Comparison of ENCODE assay signal across 8 cellular contexts in genomic region chr3:14125193-14126016, GRCh38. TPM values are rescaled to one million over a fixed set of nuclear protein-coding genes. Genes with fewer than 3 reads are reported as not detected.
DNase-seq lines count a peak whose midpoint lies in the region; ATAC-seq and TF ChIP-seq lines count a peak whose summit lies in the region.

No MANE protein-coding gene starts in this region.

- no peaks in the 10 kb centered on the region for H3K27me3 ChIP-seq in SJSA1 (replicated peaks)
- H3K27me3 ChIP-seq in left ventricle myocardium inferior (ENCODE audit: low read depth), result no peaks in the 10 kb centered on the region
- H3K27me3 ChIP-seq in aorta (ENCODE audit: control insufficient read depth in 1 of 2, insufficient read depth in 2 of 2, low read length in 1 of 2), result no peaks in the 10 kb centered on the region

- H3K9me3 ChIP-seq in SJSA1 (replicated peaks) (no peaks in the 10 kb centered on the region; the same call in 1 of the 2 replicates), left ventricle myocardium inferior (replicated peaks) (no peaks in the 10 kb centered on the region), aorta (ENCODE audit: control insufficient read depth, low read length) (no peaks in the 10 kb centered on the region)

- TF ChIP-seq CTCF in C4-2B (conservative IDR thresholded peaks at IDR 0.05), result no peak
- TF ChIP-seq CTCF in left ventricle myocardium inferior (IDR thresholded peaks at IDR 0.05; ENCODE audit: borderline replicate concordance), result no peak

- intact Hi-C loops in left ventricle myocardium inferior (cut with micrococcal nuclease), result no loop called here
- intact Hi-C loops in posterior vena cava (cut with DNase I), result loop anchor here (2.0 to 10.0 kb wide), 5 partner anchors 21 to 339 kb away; partner anchors contain the start of genes LSM3 (in 2 of the 2) and XPC (in 2 of the 2)
- intact Hi-C loops in aorta (cut with DNase I), result loop anchor here (1.0 to 10.0 kb wide), 5 partner anchors 19 to 527 kb away; partner anchors contain the start of genes LSM3 (in 2 of the 2), XPC (in 2 of the 2) and CCDC174 (in 1 of the 2)

- H3K9me3 Mint-ChIP-seq in activated naive CD8-positive, alpha-beta T cell treated with anti-CD3 and anti-CD28 coated beads, Interleukin-2, amount 10 ng/mL, durations not matched to agents 7 days and 5 days, result no peaks in the 10 kb centered on the region

- ATAC-seq in GM19438 (IDR thresholded peaks at IDR 0.05; ENCODE audit: low read depth, unreplicated experiment) (peak; percentile 31), HG03558 (IDR thresholded peaks at IDR 0.05; ENCODE audit: extremely low read depth, unreplicated experiment) (peak; percentile 6), aorta (ENCODE audit: low FRiP score) (peak; percentile 76)
- ATAC-seq in activated naive CD8-positive, alpha-beta T cell treated with anti-CD3 and anti-CD28 coated beads, Interleukin-2, amount 10 ng/mL, durations not matched to agents 7 days and 5 days (ENCODE audit: low read depth), result peak; percentile 7

- WGBS in aorta, 2 donors, result 0% methylated on average over 43 to 44 of the region's 44 CpGs

- DNase-seq in SJSA1 (ENCODE audit: low read depth in 1 of 2, low spot score in 2 of 2) (peak; percentile 87 to 91), left ventricle myocardium inferior (peak; percentile 42), posterior vena cava (ENCODE audit: low spot score) (peak; percentile 91), aorta (peak; percentile 82 to 91)
- no peak for DNase-seq in activated naive CD8-positive, alpha-beta T cell treated with anti-CD3 and anti-CD28 coated beads, Interleukin-2, amount 10 ng/mL, durations not matched to agents 7 days and 5 days

- H3K27me3 Mint-ChIP-seq in activated naive CD8-positive, alpha-beta T cell treated with anti-CD3 and anti-CD28 coated beads, Interleukin-2, amount 10 ng/mL, durations not matched to agents 7 days and 5 days, result no peaks in the 10 kb centered on the region

- peaks cover 17% of the 10 kb centered on the region for H3K4me1 ChIP-seq in SJSA1 (replicated peaks)
- peaks cover 56% of the 10 kb centered on the region for H3K4me1 ChIP-seq in left ventricle myocardium inferior
- no peaks in the 10 kb centered on the region for H3K4me1 ChIP-seq in aorta (ENCODE audit: control insufficient read depth in 1 of 2, insufficient read depth in 2 of 2, low read length in 2 of 2)

- peaks cover 46% of the 10 kb centered on the region for H3K36me3 ChIP-seq in SJSA1
- peaks cover 45% of the 10 kb centered on the region for H3K36me3 ChIP-seq in left ventricle myocardium inferior
- peaks cover under 1 to 3% of the 10 kb centered on the region in 2 donors for H3K36me3 ChIP-seq in aorta (ENCODE audit: control insufficient read depth in 1 of 2, insufficient read depth in 2 of 2, low read length in 1 of 2)

- peaks cover 47% of the 10 kb centered on the region for H3K4me1 Mint-ChIP-seq in activated naive CD8-positive, alpha-beta T cell treated with anti-CD3 and anti-CD28 coated beads, Interleukin-2, amount 10 ng/mL, durations not matched to agents 7 days and 5 days

- POLR2A ChIA-PET in activated naive CD8-positive, alpha-beta T cell treated with anti-CD3 and anti-CD28 coated beads, Interleukin-2, amount 10 ng/mL, durations not matched to agents 7 days and 5 days (lab: Charles Lee), result interaction anchor here (0.6 to 3.8 kb wide), 11 partner anchors 8 to 306 kb away, joined by 3 to 48 read pairs (median 4); partner anchors contain the start of genes LSM3, SLC6A6 and XPC

- H3K4me3 ChIP-seq in SJSA1, result peak overlapping the region; percentile 67
- peak overlapping the region; percentile 75 for H3K4me3 ChIP-seq in left ventricle myocardium inferior
- peak overlapping the region; percentile 60 to 91 for H3K4me3 ChIP-seq in aorta (ENCODE audit: low read length in 2 of 2)

- H3K4me3 Mint-ChIP-seq in activated naive CD8-positive, alpha-beta T cell treated with anti-CD3 and anti-CD28 coated beads, Interleukin-2, amount 10 ng/mL, durations not matched to agents 7 days and 5 days, result peak overlapping the region; percentile 95

- H3K27ac ChIP-seq in C4-2B, result peak overlapping the region; percentile 98
- peak overlapping the region; percentile 53 for H3K27ac ChIP-seq in SJSA1
- peak overlapping the region; percentile 90 for H3K27ac ChIP-seq in left ventricle myocardium inferior (replicated peaks)
- H3K27ac ChIP-seq in aorta (ENCODE audit: low read depth in 1 of 2, low read length in 2 of 2), result peak overlapping the region; percentile 88 to 91

- H3K27ac Mint-ChIP-seq in activated naive CD8-positive, alpha-beta T cell treated with anti-CD3 and anti-CD28 coated beads, Interleukin-2, amount 10 ng/mL, durations not matched to agents 7 days and 5 days, result peak overlapping the region; percentile 92

- H3K36me3 Mint-ChIP-seq in activated naive CD8-positive, alpha-beta T cell treated with anti-CD3 and anti-CD28 coated beads, Interleukin-2, amount 10 ng/mL, durations not matched to agents 7 days and 5 days, result peaks cover 31% of the 10 kb centered on the region

RNA-seq across cellular contexts. Expression of gene TMEM43, which starts 0.6 kb away (rescaled TPM):
- total RNA-seq in SJSA1 (2014; rRNA removed; shearing (Covaris generic)), result 82.1 and 82.7 TPM in 2 replicates
- 10 to 100 TPM; 44.4 to 47.0 TPM for total RNA-seq in activated naive CD8-positive, alpha-beta T cell treated with anti-CD3 and anti-CD28 coated beads, Interleukin-2, amount 10 ng/mL, durations not matched to agents 7 days and 5 days
- total RNA-seq in left ventricle myocardium inferior, result 44.4 TPM
- 100 to 1,000 TPM; 107 to 115 TPM for total RNA-seq in posterior vena cava
- 100 to 1,000 TPM; 110 to 132 TPM for total RNA-seq in aorta
- 100 to 1,000 TPM in 1 of 2 donors, 10 to 100 TPM in 1; 52.0 to 102 TPM for polyA plus RNA-seq in aorta

RNA-seq across cellular contexts. Expression of gene CHCHD4, which starts 0.7 kb away (rescaled TPM):
- 12.8 and 17.3 TPM in 2 replicates for total RNA-seq in SJSA1 (2014; rRNA removed; shearing (Covaris generic))
- total RNA-seq in activated naive CD8-positive, alpha-beta T cell treated with anti-CD3 and anti-CD28 coated beads, Interleukin-2, amount 10 ng/mL, durations not matched to agents 7 days and 5 days, result 10 to 100 TPM; 10.1 to 11.9 TPM
- 37.6 TPM for total RNA-seq in left ventricle myocardium inferior
- 1 to 10 TPM; 7.9 TPM for total RNA-seq in posterior vena cava
- 1 to 10 TPM; 7.5 to 9.4 TPM for total RNA-seq in aorta
- 10 to 100 TPM in 1 of 2 donors, 1 to 10 TPM in 1; 8.6 to 12.0 TPM for polyA plus RNA-seq in aorta

RNA-seq across cellular contexts. Expression of gene XPC, which starts 53.0 kb away (rescaled TPM):
- 12.9 and 17.7 TPM in 2 replicates for total RNA-seq in SJSA1 (2014; rRNA removed; shearing (Covaris generic))
- total RNA-seq in activated naive CD8-positive, alpha-beta T cell treated with anti-CD3 and anti-CD28 coated beads, Interleukin-2, amount 10 ng/mL, durations not matched to agents 7 days and 5 days, result 10 to 100 TPM; 53.3 to 56.8 TPM
- total RNA-seq in left ventricle myocardium inferior (10.4 TPM), posterior vena cava (10 to 100 TPM; 19.8 to 24.0 TPM), aorta (10 to 100 TPM; 29.7 to 36.7 TPM)
- 10 to 100 TPM; 14.3 to 37.1 TPM for polyA plus RNA-seq in aorta

RNA-seq across cellular contexts. Expression of gene LSM3, which starts 53.2 kb away (rescaled TPM):
- total RNA-seq in SJSA1 (2014; rRNA removed; shearing (Covaris generic)), result 22.4 and 25.9 TPM in 2 replicates
- 10 to 100 TPM; 14.3 to 14.4 TPM for total RNA-seq in activated naive CD8-positive, alpha-beta T cell treated with anti-CD3 and anti-CD28 coated beads, Interleukin-2, amount 10 ng/mL, durations not matched to agents 7 days and 5 days
- 16.8 TPM for total RNA-seq in left ventricle myocardium inferior
- 10 to 100 TPM in 1 of 2 donors, 1 to 10 TPM in 1; 9.3 to 10.2 TPM for total RNA-seq in posterior vena cava
- 1 to 10 TPM; 7.1 to 9.0 TPM for total RNA-seq in aorta
- polyA plus RNA-seq in aorta, result 10 to 100 TPM; 11.4 to 19.5 TPM

Comparison
In these comparisons a context has a peak if more than half of its experiments do, and no peak if none do; other contexts are left out.
1. ATAC-seq: peak in every context shown above with its lines; median percentile 76 in aorta; 31 in GM19438; 7 in activated naive CD8-positive, alpha-beta T cell treated with anti-CD3 and anti-CD28 coated beads, Interleukin-2, amount 10 ng/mL, durations not matched to agents 7 days and 5 days; 6 in HG03558.